ENCODE assay signal across 6 cellular contexts in genomic region chr9:72816666-72817065, GRCh38.
"Had no signal": no experiment of that assay in that cellular context is flagged by ENCODE, and none has a peak within 500 bp of the region (broad histone marks: within the 10 kb centered on the region; RNA-seq: fewer than 3 reads in every experiment).

No MANE protein-coding gene starts in this region.

- H3K4me3 ChIP-seq: GM23338 had no signal

- H3K27ac ChIP-seq: HL-60 had no signal

- H3K27ac Mint-ChIP-seq: GM23338, H9, IgD-negative memory B cell had no signal

- H3K9me3 Mint-ChIP-seq: GM23338, H9, IgD-negative memory B cell had no signal

- ATAC-seq: GM23338, HepG2 had no signal

- H2AFZ ChIP-seq: GM23338 had no signal

- DNase-seq: H9, HCEC 1CT had no signal

- H3K4me2 ChIP-seq: GM23338 had no signal

- H3K4me1 Mint-ChIP-seq: GM23338, H9, IgD-negative memory B cell had no signal

- H3K36me3 Mint-ChIP-seq: IgD-negative memory B cell had no signal

- H3K4me3 Mint-ChIP-seq: GM23338, H9, IgD-negative memory B cell had no signal

- FAIRE-seq: HepG2 had no signal
